ENCODE assay signal across 16 cellular contexts in the genomic region with DNA sequence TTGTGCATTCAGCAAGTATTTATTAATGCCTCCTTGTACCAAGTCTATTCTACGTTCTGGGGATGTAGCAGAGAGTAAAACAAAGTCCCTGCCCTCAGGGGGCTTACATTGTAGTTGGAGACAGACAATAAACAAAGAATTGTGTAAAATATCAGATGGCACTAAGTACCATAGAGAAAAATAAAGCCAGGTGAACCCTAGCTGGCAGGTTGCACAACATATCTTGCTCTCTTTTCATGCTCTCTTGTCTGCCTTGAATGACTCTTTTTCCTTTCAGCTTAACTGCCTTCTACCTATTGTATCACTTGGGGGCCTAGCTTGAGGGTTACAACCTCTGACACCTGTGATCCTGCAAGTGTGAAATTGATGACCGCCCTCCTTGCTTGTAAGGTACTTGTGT. TPM values are rescaled to one million over a fixed set of nuclear protein-coding genes. Genes with fewer than 3 reads are reported as not detected.
A peak's percentile ranks its signal among the peaks of the same experiment; 100 is the strongest.
DNase-seq lines count a peak whose midpoint lies in the region; ATAC-seq, FAIRE-seq and TF ChIP-seq lines count a peak whose summit lies in the region.
"Had no signal": no experiment of that assay in that cellular context is flagged by ENCODE, and none has a peak within 500 bp of the region (broad histone marks: within the 10 kb centered on the region; RNA-seq: fewer than 3 reads in every experiment).

No MANE protein-coding gene starts in this region.

- dilution Hi-C loops in keratinocyte (cut with MboI; ENCODE audit: extremely low pct_ligation_motif_present, low sequenced_read_pairs) = no loop called here

- H3K36me3 ChIP-seq in ACC112 (ENCODE audit: insufficient read depth, low read length) (no peaks in the 10 kb centered on the region), keratinocyte (ENCODE audit: control insufficient read depth in 2 of 2, extremely low read depth in 1 of 2, insufficient read depth in 2 of 2, low read length in 2 of 2) (no peaks in the 10 kb centered on the region)
- H3K36me3 ChIP-seq: BLaER1 treated with 17β-estradiol and CSF1 and Interleukin-3, amounts not matched to agents 10 nM and 100 nM had no signal

- peaks cover 33% of the 10 kb centered on the region for H3K4me1 ChIP-seq in ACC112 (ENCODE audit: control insufficient read depth, insufficient read depth, low read length, unreplicated experiment)
- H3K4me1 ChIP-seq in keratinocyte (ENCODE audit: control insufficient read depth, extremely low read depth, insufficient read depth, low read length) = peaks cover 42% of the 10 kb centered on the region

- H3K4me3 ChIP-seq in ACC112 (ENCODE audit: low read depth, low read length) (no peak overlapping the region), keratinocyte (ENCODE audit: control insufficient read depth in 2 of 3, extremely low read depth in 1 of 3, insufficient read depth in 2 of 3, low read depth in 1 of 3, low read length in 3 of 3) (peak overlapping the region in 1 of 3 experiments; percentile 9)
- H3K4me3 ChIP-seq: BLaER1 treated with 17β-estradiol and CSF1 and Interleukin-3, amounts not matched to agents 10 nM and 100 nM had no signal

- peak overlapping the region; percentile 88 for H3K4me2 ChIP-seq in keratinocyte (ENCODE audit: control insufficient read depth, extremely low read depth, insufficient read depth, low read depth, low read length)
- H3K4me2 ChIP-seq: BLaER1 treated with 17β-estradiol and CSF1 and Interleukin-3, amounts not matched to agents 10 nM and 100 nM had no signal

- DNase-seq in ELR (ENCODE audit: low read depth) (peak; percentile 35), keratinocyte (ENCODE audit: low read depth, low spot score) (no peak), NCI-H187 treated with DMSO at 0.1 percent for 48 hours (lab: John Stamatoyannopoulos, UW) (no peak), GM13976 (ENCODE audit: low spot score) (no peak), HCEC 1CT (no peak)
- DNase-seq in stimulated activated CD4-positive, alpha-beta T cell treated with anti-CD3 and anti-CD28 coated beads, Interleukin-4, amount 100 ng/mL, for 1 hour = no peak
- DNase-seq: KG1; NCI-H1694; NCI-H69; stimulated activated CD4-positive, alpha-beta T cell treated with anti-CD3 and anti-CD28 coated beads, Interleukin-2, amount 100 ng/mL, for 48 hours had no signal

- peak; percentile 82 for FAIRE-seq in keratinocyte (lab: Jason Lieb, UNC)

- peaks cover 9% of the 10 kb centered on the region for H3K36me3 Mint-ChIP-seq in activated T-helper 17 cell treated with anti-CD3 and anti-CD28 coated beads, Interleukin-2, amount 50 U/mL, for 72 hours (ENCODE audit: low read depth)

- ATAC-seq in activated T-helper 17 cell treated with anti-CD3 and anti-CD28 coated beads, Interleukin-2, amount 50 U/mL, for 72 hours (replicated peaks) = no peak

- H3K79me2 ChIP-seq in ACC112 (ENCODE audit: control insufficient read depth, insufficient read depth, low read length, unreplicated experiment) = no peaks in the 10 kb centered on the region
- H3K79me2 ChIP-seq in keratinocyte (ENCODE audit: control insufficient read depth, insufficient read depth, low read length) = no peaks in the 10 kb centered on the region

- peak overlapping the region; percentile 77 for H3K4me3 Mint-ChIP-seq in activated T-helper 17 cell treated with anti-CD3 and anti-CD28 coated beads, Interleukin-2, amount 50 U/mL, for 72 hours

- H3K27ac Mint-ChIP-seq in activated T-helper 17 cell treated with anti-CD3 and anti-CD28 coated beads, Interleukin-2, amount 50 U/mL, for 72 hours = peak overlapping the region; percentile 100

- H3K27me3 ChIP-seq in ACC112 (ENCODE audit: insufficient read depth, low read length) (no peaks in the 10 kb centered on the region), keratinocyte (ENCODE audit: control insufficient read depth, extremely low read depth, insufficient read depth, low read length) (no peaks in the 10 kb centered on the region)
- H3K27me3 ChIP-seq: BLaER1 treated with 17β-estradiol and CSF1 and Interleukin-3, amounts not matched to agents 10 nM and 100 nM had no signal

- no peaks in the 10 kb centered on the region for H3K9me1 ChIP-seq in keratinocyte (ENCODE audit: control insufficient read depth, extremely low read depth, insufficient read depth, low read length)

- TF ChIP-seq CTCF in keratinocyte (optimal IDR thresholded peaks at IDR 0.05 in 1 of 3, IDR thresholded peaks at IDR 0.05 in 1 of 3, conservative IDR thresholded peaks at IDR 0.05 in 1 of 3; ENCODE audit: extremely low read depth in 1 of 3, insufficient read depth in 2 of 3, low read length in 3 of 3) (no peak), GM13976 (IDR thresholded peaks at IDR 0.05; ENCODE audit: borderline replicate concordance, control extremely low read depth, extremely low read depth, insufficient read depth, missing control alignments) (no peak)

- H3K9me3 Mint-ChIP-seq in activated T-helper 17 cell treated with anti-CD3 and anti-CD28 coated beads, Interleukin-2, amount 50 U/mL, for 72 hours = no peaks in the 10 kb centered on the region

- H3K9me3 ChIP-seq in keratinocyte (ENCODE audit: control insufficient read depth, low read depth, low read length) = peaks cover 6% of the 10 kb centered on the region

- H3K9ac ChIP-seq in keratinocyte (ENCODE audit: control insufficient read depth, extremely low read depth, insufficient read depth, low read length) = peak overlapping the region; percentile 29
- H3K9ac ChIP-seq: BLaER1 treated with 17β-estradiol and CSF1 and Interleukin-3, amounts not matched to agents 10 nM and 100 nM had no signal

- H2AFZ ChIP-seq in ACC112 (ENCODE audit: low read length, unreplicated experiment) (no peak overlapping the region), keratinocyte (ENCODE audit: control insufficient read depth, low read length) (no peak overlapping the region)

- H3K27ac ChIP-seq in ACC112 (ENCODE audit: low read depth, low read length) (peak overlapping the region; percentile 86), keratinocyte (ENCODE audit: control insufficient read depth, insufficient read depth, low read length) (peak overlapping the region; percentile 98)
- H3K27ac ChIP-seq: BLaER1 treated with 17β-estradiol and CSF1 and Interleukin-3, amounts not matched to agents 10 nM and 100 nM had no signal

- H4K20me1 ChIP-seq in keratinocyte (ENCODE audit: control insufficient read depth, extremely low read depth, insufficient read depth, low read length) = no peaks in the 10 kb centered on the region
- H4K20me1 ChIP-seq: BLaER1 treated with 17β-estradiol and CSF1 and Interleukin-3, amounts not matched to agents 10 nM and 100 nM had no signal

- H3K4me1 Mint-ChIP-seq in activated T-helper 17 cell treated with anti-CD3 and anti-CD28 coated beads, Interleukin-2, amount 50 U/mL, for 72 hours = peaks cover 40% of the 10 kb centered on the region

- H3K27me3 Mint-ChIP-seq in activated T-helper 17 cell treated with anti-CD3 and anti-CD28 coated beads, Interleukin-2, amount 50 U/mL, for 72 hours = no peaks in the 10 kb centered on the region

- in situ Hi-C loops in GM13976 (cut with MboI; ENCODE audit: low sequenced_read_pairs, unreplicated experiment) = no loop called here

RNA-seq across cellular contexts. Expression of a gene that starts 20.7 kb away (rescaled TPM):
- total RNA-seq in activated T-helper 17 cell treated with anti-CD3 and anti-CD28 coated beads, Interleukin-2, amount 50 U/mL, for 72 hours = 10 to 100 TPM in 1 of 2 donors, 1 to 10 TPM in 1; 2.7 to 11.3 TPM
- 0.03 to 0.04 TPM in 2 of 3 replicates, not detected in the other for polyA plus RNA-seq in keratinocyte
- polyA plus RNA-seq in keratinocyte (2011; ENCODE audit: low read depth) = not detected
- polyA plus RNA-seq in keratinocyte (2011; cell fraction: cytosol; rRNA removed) = 0.07 TPM in 1 of 2 replicates, not detected in the other
- not detected in 2 replicates for polyA plus RNA-seq in keratinocyte (2011; cell fraction: nucleus; rRNA removed)
- polyA plus RNA-seq in keratinocyte (2012; ENCODE audit: low replicate concordance) = not detected in 2 replicates
- polyA minus RNA-seq in keratinocyte = not detected in 3 replicates
- polyA minus RNA-seq in keratinocyte (2011; cell fraction: cytosol; rRNA and poly(A)+ RNA removed) = not detected
- not detected in 2 replicates for polyA minus RNA-seq in keratinocyte (2011; cell fraction: nucleus; rRNA and poly(A)+ RNA removed)
- total RNA-seq: glomerular endothelial cell, kidney epithelial cell, pulmonary artery endothelial cell had no signal
